8 cellular contexts compared by ENCODE assay signal in the genomic region with DNA sequence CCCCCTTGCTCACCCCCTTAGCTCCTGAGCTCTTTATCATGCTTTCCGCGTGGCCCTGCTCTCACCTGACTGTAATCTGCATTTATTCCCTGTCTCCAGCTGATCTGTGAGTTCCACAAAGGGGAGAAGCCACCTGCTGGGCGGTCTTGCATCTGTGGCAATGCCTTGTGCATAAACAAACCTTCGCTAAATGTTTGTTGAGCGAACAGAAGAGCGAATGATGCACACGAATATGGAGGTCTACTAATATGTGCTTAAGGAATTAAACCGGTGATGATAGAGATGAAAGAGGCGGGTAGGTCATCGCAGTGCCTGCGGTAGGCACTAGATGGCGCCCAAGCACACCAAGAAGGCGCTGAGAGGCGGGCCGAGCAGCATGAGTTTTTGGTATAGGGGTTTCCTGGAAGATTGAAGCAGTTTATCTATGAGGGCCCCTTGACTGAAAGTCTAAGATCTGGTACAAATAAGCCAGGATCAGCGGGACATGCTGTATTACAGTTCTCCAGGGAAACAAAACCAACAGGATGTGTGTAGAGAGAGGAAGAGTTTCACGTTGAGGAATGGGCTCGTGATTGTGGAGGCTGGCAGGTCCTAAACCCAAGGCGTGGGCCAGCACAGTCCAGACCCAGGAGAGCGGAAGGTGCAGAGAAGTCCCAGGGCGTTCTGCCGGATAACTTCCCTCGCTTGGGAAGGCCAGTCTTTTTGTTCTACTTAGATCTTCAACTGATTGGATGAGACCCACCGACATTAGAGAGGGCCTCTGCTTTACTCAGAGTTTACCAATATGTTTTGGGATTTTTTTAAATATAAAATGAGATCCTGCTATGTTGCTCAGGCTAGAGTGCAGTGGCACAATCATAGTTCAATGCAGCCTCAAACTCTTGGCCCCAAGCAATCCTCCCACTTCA. TPM values are rescaled to one million over a fixed set of nuclear protein-coding genes. Genes with fewer than 3 reads are reported as not detected.
A peak's percentile ranks its signal among the peaks of the same experiment; 100 is the strongest.
DNase-seq lines count a peak whose midpoint lies in the region; ATAC-seq and TF ChIP-seq lines count a peak whose summit lies in the region.

No MANE protein-coding gene starts in this region.

- CTCF ChIA-PET in activated CD8-positive, alpha-beta memory T cell treated with anti-CD3 and anti-CD28 coated beads, Interleukin-2, amount 10 ng/mL, durations not matched to agents 7 days and 5 days (lab: Charles Lee): interaction anchor here (0.7 to 3.4 kb wide), 20 partner anchors 9 to 609 kb away, joined by 3 to 29 read pairs (median 4); partner anchors contain the start of gene B3GALNT2

- intact Hi-C loops in mucosa of descending colon (cut with DNase I, micrococcal nuclease): loop anchor here in 1 of 2 donors (5.0 to 10.0 kb wide), 2 partner anchors 499 to 607 kb away; no protein-coding TSS in a partner anchor

- peaks cover 3% of the 10 kb centered on the region for H3K27me3 Mint-ChIP-seq in activated CD8-positive, alpha-beta memory T cell treated with anti-CD3 and anti-CD28 coated beads, Interleukin-2, amount 10 ng/mL, durations not matched to agents 7 days and 5 days

- H3K9me3 ChIP-seq in NT2/D1 (ENCODE audit: insufficient read depth, low read length): no peaks in the 10 kb centered on the region
- no peaks in the 10 kb centered on the region for H3K9me3 ChIP-seq in mucosa of descending colon

- H3K4me3 ChIP-seq in NT2/D1 (ENCODE audit: insufficient read length, low read depth) (peak overlapping the region; percentile 22), mucosa of descending colon (no peak overlapping the region)

- peak; percentile 64 for ATAC-seq in HG03439 (IDR thresholded peaks at IDR 0.05; ENCODE audit: unreplicated experiment)
- ATAC-seq in activated CD8-positive, alpha-beta memory T cell treated with anti-CD3 and anti-CD28 coated beads, Interleukin-2, amount 10 ng/mL, durations not matched to agents 7 days and 5 days: peak; percentile 90
- ATAC-seq in mucosa of descending colon: peak; percentile 91
- ATAC-seq in GM18873 (IDR thresholded peaks at IDR 0.05; ENCODE audit: low FRiP score, unreplicated experiment): no peak

- H3K9ac ChIP-seq in NT2/D1 (ENCODE audit: insufficient read length, low read depth): peak overlapping the region; percentile 69

- no peaks in the 10 kb centered on the region for H3K27me3 ChIP-seq in NT2/D1 (ENCODE audit: insufficient read depth, insufficient read length)

- TF ChIP-seq CTCF in GM12874 (IDR thresholded peaks at IDR 0.05; ENCODE audit: insufficient read depth, low read depth, low read length) (peak; percentile 91), mucosa of descending colon (IDR thresholded peaks at IDR 0.05) (peak; percentile 94)

- H3K4me1 ChIP-seq in NT2/D1 (ENCODE audit: insufficient read depth, insufficient read length): peaks cover 17% of the 10 kb centered on the region
- peaks cover 11% of the 10 kb centered on the region for H3K4me1 ChIP-seq in mucosa of descending colon (ENCODE audit: low read depth)

- H3K4me3 Mint-ChIP-seq in activated CD8-positive, alpha-beta memory T cell treated with anti-CD3 and anti-CD28 coated beads, Interleukin-2, amount 10 ng/mL, durations not matched to agents 7 days and 5 days: no peak overlapping the region

- DNase-seq in NT2/D1 (ENCODE audit: low read depth, low spot score) (peak; percentile 78), epidermal melanocyte (ENCODE audit: insufficient read length, low spot score) (peak; percentile 63), mucosa of descending colon (peak; percentile 78 to 92 (median 90))
- peak; percentile 88 for DNase-seq in activated CD8-positive, alpha-beta memory T cell treated with anti-CD3 and anti-CD28 coated beads, Interleukin-2, amount 10 ng/mL, durations not matched to agents 7 days and 5 days
- peak; percentile 62 to 72 for DNase-seq in stimulated activated CD8-positive, alpha-beta memory T cell treated with anti-CD3 and anti-CD28 coated beads, Interleukin-2, amount 100 ng/mL, for 1 hour (ENCODE audit: low read depth in 2 of 2)

- H3K4me1 Mint-ChIP-seq in activated CD8-positive, alpha-beta memory T cell treated with anti-CD3 and anti-CD28 coated beads, Interleukin-2, amount 10 ng/mL, durations not matched to agents 7 days and 5 days: peaks cover 19% of the 10 kb centered on the region

- peak overlapping the region; percentile 54 for H3K27ac Mint-ChIP-seq in activated CD8-positive, alpha-beta memory T cell treated with anti-CD3 and anti-CD28 coated beads, Interleukin-2, amount 10 ng/mL, durations not matched to agents 7 days and 5 days

- H3K36me3 ChIP-seq in NT2/D1 (ENCODE audit: insufficient read depth, insufficient read length, low read length) (no peaks in the 10 kb centered on the region), mucosa of descending colon (ENCODE audit: low read depth) (no peaks in the 10 kb centered on the region)

- no peaks in the 10 kb centered on the region for H3K36me3 Mint-ChIP-seq in activated CD8-positive, alpha-beta memory T cell treated with anti-CD3 and anti-CD28 coated beads, Interleukin-2, amount 10 ng/mL, durations not matched to agents 7 days and 5 days

- H3K9me3 Mint-ChIP-seq in activated CD8-positive, alpha-beta memory T cell treated with anti-CD3 and anti-CD28 coated beads, Interleukin-2, amount 10 ng/mL, durations not matched to agents 7 days and 5 days (ENCODE audit: low read depth): no peaks in the 10 kb centered on the region

RNA-seq across cellular contexts. Expression of gene TOMM20, which starts 34.7 kb away (rescaled TPM):
- 10 to 100 TPM; 71.1 to 76.7 TPM for total RNA-seq in activated CD8-positive, alpha-beta memory T cell treated with anti-CD3 and anti-CD28 coated beads, Interleukin-2, amount 10 ng/mL, durations not matched to agents 7 days and 5 days
- 100 to 1,000 TPM in 1 of 3 donors, 10 to 100 TPM in 2; 81.2 to 110 (median 92.1) TPM for total RNA-seq in mucosa of descending colon
